Comparison of ENCODE assay signal across 16 cellular contexts in the genomic region with DNA sequence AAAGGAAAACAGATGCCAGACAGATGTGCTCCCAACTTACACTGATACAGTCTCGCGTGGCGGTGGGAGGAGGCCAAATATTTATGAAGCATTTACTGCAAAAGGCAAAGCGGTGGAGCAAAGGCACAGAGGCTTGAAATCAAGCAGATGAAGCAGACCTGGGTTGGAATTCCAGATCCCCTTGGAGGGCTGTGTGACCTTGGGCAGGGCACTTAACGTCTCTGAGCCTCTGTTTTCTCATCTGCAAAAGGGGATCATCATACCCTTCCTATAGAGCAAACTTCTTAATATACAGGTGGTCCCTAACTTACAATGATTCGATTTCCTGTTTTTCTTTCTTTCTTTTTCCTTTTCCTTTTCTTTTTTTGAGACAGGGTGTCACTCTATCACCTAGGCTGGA. TPM values are rescaled to one million over a fixed set of nuclear protein-coding genes. Genes with fewer than 3 reads are reported as not detected.
DNase-seq lines count a peak whose midpoint lies in the region.
"Had no signal": no experiment of that assay in that cellular context is flagged by ENCODE, and none has a peak within 500 bp of the region (broad histone marks: within the 10 kb centered on the region; RNA-seq: fewer than 3 reads in every experiment).

No MANE protein-coding gene starts in this region.

- peaks cover 59% of the 10 kb centered on the region for H3K4me1 Mint-ChIP-seq in dendritic cell treated with granulocyte-macrophage colony-stimulating factor and Interleukin-4, amounts not matched to agents 40 ng/mL and 50 ng/mL, for 4 days (ENCODE audit: low read depth)
- H3K4me1 Mint-ChIP-seq in activated CD4-positive, alpha-beta T cell treated with anti-CD3 and anti-CD28 coated beads, Interleukin-2, amount 10 ng/mL, durations not matched to agents 24 days and 14 days, result no peaks in the 10 kb centered on the region
- H3K4me1 Mint-ChIP-seq: CD4-positive, alpha-beta memory T cell had no signal

- DNase-seq in left kidney (ENCODE audit: low read depth, low spot score), result peak; percentile 51
- no peak for DNase-seq in NCI-H226
- no peak for DNase-seq in activated CD4-positive, alpha-beta T cell treated with anti-CD3 and anti-CD28 coated beads for 1 hour
- no peak for DNase-seq in activated CD4-positive, alpha-beta T cell treated with anti-CD3 and anti-CD28 coated beads, Interleukin-2, amount 10 ng/mL, durations not matched to agents 24 days and 14 days
- DNase-seq: BE2C; CD4-positive, alpha-beta memory T cell; DMS153; DMS79 treated with DMSO at 0.1 percent for 48 hours; EL; HCEC 1CT had no signal

- intact Hi-C loops in dendritic cell treated with granulocyte-macrophage colony-stimulating factor and Interleukin-4, amounts not matched to agents 40 ng/mL and 50 ng/mL, for 4 days (cut with micrococcal nuclease), result no loop called here
- intact Hi-C loops in activated CD4-positive, alpha-beta T cell treated with anti-CD3 and anti-CD28 coated beads, Interleukin-2, amount 10 ng/mL, durations not matched to agents 24 days and 14 days (cut with micrococcal nuclease), result no loop called here

- H3K27ac Mint-ChIP-seq in dendritic cell treated with granulocyte-macrophage colony-stimulating factor and Interleukin-4, amounts not matched to agents 40 ng/mL and 50 ng/mL, for 4 days, result peak overlapping the region; percentile 82
- H3K27ac Mint-ChIP-seq in activated CD4-positive, alpha-beta T cell treated with anti-CD3 and anti-CD28 coated beads, Interleukin-2, amount 10 ng/mL, durations not matched to agents 24 days and 14 days, result no peak overlapping the region
- H3K27ac Mint-ChIP-seq: CD4-positive, alpha-beta memory T cell had no signal

- no peaks in the 10 kb centered on the region for H3K9me3 Mint-ChIP-seq in dendritic cell treated with granulocyte-macrophage colony-stimulating factor and Interleukin-4, amounts not matched to agents 40 ng/mL and 50 ng/mL, for 4 days
- H3K9me3 Mint-ChIP-seq in activated CD4-positive, alpha-beta T cell treated with anti-CD3 and anti-CD28 coated beads, Interleukin-2, amount 10 ng/mL, durations not matched to agents 24 days and 14 days, result no peaks in the 10 kb centered on the region

- H3K27ac ChIP-seq in angular gyrus (ENCODE audit: low read depth, low read length), result peak overlapping the region; percentile 53
- H3K27ac ChIP-seq: A549, C4-2B, HL-60 had no signal

- peaks cover 30% of the 10 kb centered on the region for H3K27me3 Mint-ChIP-seq in dendritic cell treated with granulocyte-macrophage colony-stimulating factor and Interleukin-4, amounts not matched to agents 40 ng/mL and 50 ng/mL, for 4 days
- no peaks in the 10 kb centered on the region for H3K27me3 Mint-ChIP-seq in activated CD4-positive, alpha-beta T cell treated with anti-CD3 and anti-CD28 coated beads, Interleukin-2, amount 10 ng/mL, durations not matched to agents 24 days and 14 days

- no peak overlapping the region for H3K4me3 Mint-ChIP-seq in dendritic cell treated with granulocyte-macrophage colony-stimulating factor and Interleukin-4, amounts not matched to agents 40 ng/mL and 50 ng/mL, for 4 days
- no peak overlapping the region for H3K4me3 Mint-ChIP-seq in activated CD4-positive, alpha-beta T cell treated with anti-CD3 and anti-CD28 coated beads, Interleukin-2, amount 10 ng/mL, durations not matched to agents 24 days and 14 days
- H3K4me3 Mint-ChIP-seq: CD4-positive, alpha-beta memory T cell had no signal

- no peaks in the 10 kb centered on the region for H3K36me3 Mint-ChIP-seq in dendritic cell treated with granulocyte-macrophage colony-stimulating factor and Interleukin-4, amounts not matched to agents 40 ng/mL and 50 ng/mL, for 4 days (ENCODE audit: low read depth)
- H3K36me3 Mint-ChIP-seq in activated CD4-positive, alpha-beta T cell treated with anti-CD3 and anti-CD28 coated beads, Interleukin-2, amount 10 ng/mL, durations not matched to agents 24 days and 14 days (ENCODE audit: low read depth), result no peaks in the 10 kb centered on the region
- H3K36me3 Mint-ChIP-seq: CD4-positive, alpha-beta memory T cell had no signal

RNA-seq across cellular contexts. Expression of a gene that starts 54.1 kb away (rescaled TPM):
- not detected in 2 replicates for total RNA-seq in activated CD4-positive, alpha-beta T cell treated with anti-CD3 and anti-CD28 coated beads, Interleukin-2, amount 10 ng/mL, durations not matched to agents 24 days and 14 days
- total RNA-seq: CD4-positive, alpha-beta memory T cell; H4 had no signal
